In the genomic region with DNA sequence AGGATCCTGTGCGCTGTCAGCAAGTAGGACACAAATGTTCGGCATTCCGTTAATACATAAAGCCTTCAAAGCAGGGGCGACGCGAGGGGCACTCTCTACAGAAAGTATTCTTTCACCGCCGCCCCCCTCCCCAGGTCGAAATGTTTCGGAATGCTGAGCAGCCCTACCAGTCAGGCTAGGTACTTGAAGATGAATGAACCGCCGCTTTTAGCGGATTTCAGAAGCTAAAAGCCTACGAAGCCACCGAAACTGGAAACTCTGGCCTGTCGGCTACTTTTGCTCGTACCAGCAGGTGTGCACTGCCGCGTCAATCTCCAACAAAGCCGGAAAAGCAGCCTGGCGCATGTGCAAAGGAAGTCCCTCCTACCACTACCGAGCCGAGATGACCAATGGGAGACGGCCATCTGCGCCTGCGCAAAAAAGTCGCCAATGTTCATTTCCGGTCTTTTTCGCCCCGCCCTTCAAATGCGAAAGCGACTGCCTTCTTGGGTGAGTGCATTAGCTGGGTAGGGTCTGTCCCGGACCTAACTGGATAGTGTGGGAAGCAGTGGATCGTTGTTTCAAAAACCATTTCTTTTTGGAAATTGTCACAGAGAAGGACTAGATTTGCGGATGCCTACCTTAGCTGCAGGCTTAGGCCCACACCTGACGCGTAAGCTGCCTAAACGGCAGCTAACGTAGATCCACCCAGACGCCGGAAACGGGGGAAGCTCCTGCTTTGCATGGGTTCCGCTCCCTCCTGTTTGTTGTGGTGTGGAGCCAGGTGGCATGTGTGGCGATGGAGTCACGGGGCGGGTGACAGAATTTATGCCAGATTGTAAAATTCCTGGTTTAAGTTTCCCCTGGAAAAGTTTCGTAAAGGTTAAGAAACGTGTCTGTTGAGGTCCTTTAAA, we compare ENCODE assay signal across 8 cellular contexts. TPM values are rescaled to one million over a fixed set of nuclear protein-coding genes. Genes with fewer than 3 reads are reported as not detected.
DNase-seq lines count a peak whose midpoint lies in the region; ATAC-seq, FAIRE-seq and TF ChIP-seq lines count a peak whose summit lies in the region.

TSS of gene WDR5B (minus strand) at position 301 of the 893 bp plus-strand sequence. CDS start 534 bp downstream, outside the sequence.

- H3K36me3 Mint-ChIP-seq in T-helper 2 cell treated with Interferon-gamma antibody and Interleukin-4, amounts not matched to agents 5 μg/mL and 100 μg/mL, for 36 hours (ENCODE audit: low read depth) = peaks cover 24% of the 10 kb centered on the region
- H3K36me3 Mint-ChIP-seq in central memory CD8-positive, alpha-beta T cell (ENCODE audit: insufficient read depth) = peaks cover 36% of the 10 kb centered on the region

- peaks cover 0 to under 1% of the 10 kb centered on the region in 2 donors for H3K36me3 ChIP-seq in kidney (ENCODE audit: control insufficient read depth in 1 of 2, insufficient read depth in 2 of 2, low read length in 2 of 2)

- intact Hi-C loops in kidney (cut with DNase I) = no loop called here

- H3K9me3 Mint-ChIP-seq in T-helper 2 cell treated with Interferon-gamma antibody and Interleukin-4, amounts not matched to agents 5 μg/mL and 100 μg/mL, for 36 hours = no peaks in the 10 kb centered on the region
- H3K9me3 Mint-ChIP-seq in central memory CD8-positive, alpha-beta T cell = no peaks in the 10 kb centered on the region

- H3K4me3 ChIP-seq in kidney (ENCODE audit: low read length in 2 of 2) = peak within 1 kb of the TSS; percentile 80 to 97

- H3K4me3 Mint-ChIP-seq in T-helper 2 cell treated with Interferon-gamma antibody and Interleukin-4, amounts not matched to agents 5 μg/mL and 100 μg/mL, for 36 hours = peak within 1 kb of the TSS; percentile 99
- peak within 1 kb of the TSS; percentile 96 for H3K4me3 Mint-ChIP-seq in central memory CD8-positive, alpha-beta T cell

- no peaks in the 10 kb centered on the region for H3K9me3 ChIP-seq in kidney (ENCODE audit: control insufficient read depth in 1 of 2, low read length in 2 of 2)

- DNase-seq in T-helper 2 cell treated with Interferon-gamma antibody and Interleukin-4, amounts not matched to agents 5 μg/mL and 100 μg/mL, for 36 hours (ENCODE audit: low spot score) = peak; percentile 96
- peak; percentile 98 to 99 for DNase-seq in central memory CD8-positive, alpha-beta T cell (ENCODE audit: low spot score in 2 of 2)
- peak; percentile 99 for DNase-seq in kidney
- DNase-seq in stimulated activated CD4-positive, alpha-beta T cell treated with anti-CD3 and anti-CD28 coated beads, Interleukin-1b, Interleukin-23, amount 100 ng/mL, for 24 hours (ENCODE audit: low read depth in 4 of 4, low spot score in 1 of 4) = peak; percentile 96 to 97 (median 97)
- DNase-seq in NCI-H1930 (lab: John Stamatoyannopoulos, UW) = no peak
- no peak for DNase-seq in NCI-H526 (lab: John Stamatoyannopoulos, UW)

- H3K4me1 Mint-ChIP-seq in T-helper 2 cell treated with Interferon-gamma antibody and Interleukin-4, amounts not matched to agents 5 μg/mL and 100 μg/mL, for 36 hours (ENCODE audit: low read depth) = peaks cover 31% of the 10 kb centered on the region
- peaks cover 48% of the 10 kb centered on the region for H3K4me1 Mint-ChIP-seq in central memory CD8-positive, alpha-beta T cell

- H3K27me3 Mint-ChIP-seq in T-helper 2 cell treated with Interferon-gamma antibody and Interleukin-4, amounts not matched to agents 5 μg/mL and 100 μg/mL, for 36 hours (ENCODE audit: low read depth) = peaks cover 3% of the 10 kb centered on the region
- no peaks in the 10 kb centered on the region for H3K27me3 Mint-ChIP-seq in central memory CD8-positive, alpha-beta T cell

- no peak for TF ChIP-seq CTCF in kidney (IDR thresholded peaks at IDR 0.05; ENCODE audit: borderline replicate concordance, extremely low read depth, insufficient read depth)

- ATAC-seq in GM18907 (IDR thresholded peaks at IDR 0.05; ENCODE audit: unreplicated experiment) (peak; percentile 85), HG03108 (IDR thresholded peaks at IDR 0.05; ENCODE audit: unreplicated experiment) (peak; percentile 77)
- peak; percentile 90 for ATAC-seq in central memory CD8-positive, alpha-beta T cell (replicated peaks; ENCODE audit: extremely low read depth, poor library complexity, severe bottlenecking)

- H3K4me1 ChIP-seq in kidney (ENCODE audit: control insufficient read depth in 1 of 2, insufficient read depth in 1 of 2, low read depth in 1 of 2, low read length in 2 of 2) = peaks cover 12 to 15% of the 10 kb centered on the region in 2 donors

- H3K27ac Mint-ChIP-seq in T-helper 2 cell treated with Interferon-gamma antibody and Interleukin-4, amounts not matched to agents 5 μg/mL and 100 μg/mL, for 36 hours = peak within 1 kb of the TSS; percentile 100
- H3K27ac Mint-ChIP-seq in central memory CD8-positive, alpha-beta T cell (ENCODE audit: low read depth) = peak within 1 kb of the TSS; percentile 98

- peak within 1 kb of the TSS; percentile 82 to 89 for H3K27ac ChIP-seq in kidney (ENCODE audit: low read depth in 2 of 2, low read length in 2 of 2)

- H3K9ac ChIP-seq in kidney (ENCODE audit: low read length in 2 of 2) = peak within 1 kb of the TSS; percentile 73 to 86

- peak; percentile 89 for FAIRE-seq in kidney (lab: Jason Lieb, UNC)

RNA-seq across cellular contexts. Expression of gene WDR5B, which starts in this region (rescaled TPM):
- total RNA-seq in kidney = 8.8 TPM
- 3.8 TPM for polyA plus RNA-seq in kidney (ENCODE audit: insufficient read depth, low read depth, low replicate concordance)

Comparison
In these comparisons a context has a peak if more than half of its experiments do, and no peak if none do; other contexts are left out.
1. DNase-seq: peak in T-helper 2 cell treated with Interferon-gamma antibody and Interleukin-4, amounts not matched to agents 5 μg/mL and 100 μg/mL, for 36 hours (single experiment), central memory CD8-positive, alpha-beta T cell (2 of 2), kidney (single experiment) and stimulated activated CD4-positive, alpha-beta T cell treated with anti-CD3 and anti-CD28 coated beads, Interleukin-1b, Interleukin-23, amount 100 ng/mL, for 24 hours (4 of 4); none in NCI-H1930 (0 of 2) and NCI-H526 (0 of 2).
2. Peak in every context shown above with its lines, with median percentiles within 50 percentile points of each other: ATAC-seq.